ENCODE assay signal across 10 cellular contexts in the genomic region with DNA sequence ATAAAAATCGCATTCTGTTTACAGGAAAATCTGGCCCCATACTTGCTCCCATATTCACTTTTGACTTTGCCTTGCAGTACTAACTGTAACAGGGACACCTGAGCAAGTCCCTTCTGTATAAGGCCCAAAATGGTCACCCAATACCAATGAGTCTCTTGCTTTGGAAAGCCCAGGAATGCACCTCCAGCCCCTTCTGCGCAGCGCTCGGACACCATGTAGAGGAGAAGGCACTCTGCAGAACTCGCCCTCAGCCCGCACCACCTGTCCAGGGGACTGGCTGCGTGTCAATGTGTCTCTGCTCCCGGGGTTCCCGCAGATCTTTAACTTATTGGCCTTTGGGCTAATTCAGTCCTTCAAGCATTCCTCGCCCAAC. TPM values are rescaled to one million over a fixed set of nuclear protein-coding genes. Genes with fewer than 3 reads are reported as not detected.
DNase-seq lines count a peak whose midpoint lies in the region; ATAC-seq, FAIRE-seq and TF ChIP-seq lines count a peak whose summit lies in the region.
"Had no signal": no experiment of that assay in that cellular context is flagged by ENCODE, and none has a peak within 500 bp of the region (broad histone marks: within the 10 kb centered on the region; RNA-seq: fewer than 3 reads in every experiment).

No MANE protein-coding gene starts in this region.

- no peaks in the 10 kb centered on the region for H3K9me3 Mint-ChIP-seq in effector memory CD8-positive, alpha-beta T cell
- no peaks in the 10 kb centered on the region for H3K9me3 Mint-ChIP-seq in activated T-helper 2 cell treated with anti-CD3 and anti-CD28 coated beads, Interferon-gamma antibody, Interleukin-2, Interleukin-4, amounts not matched to agents 10 μg/mL and 5 μg/mL and 100 μg/mL, durations not matched to agents 14 hours and 24 hours and 36 hours

- H3K4me3 Mint-ChIP-seq in effector memory CD8-positive, alpha-beta T cell = no peak overlapping the region
- no peak overlapping the region for H3K4me3 Mint-ChIP-seq in activated T-helper 2 cell treated with anti-CD3 and anti-CD28 coated beads, Interferon-gamma antibody, Interleukin-2, Interleukin-4, amounts not matched to agents 10 μg/mL and 5 μg/mL and 100 μg/mL, durations not matched to agents 14 hours and 24 hours and 36 hours (ENCODE audit: low read depth)

- H3K36me3 ChIP-seq in sigmoid colon = no peaks in the 10 kb centered on the region
- H3K36me3 ChIP-seq: neutrophil had no signal

- FAIRE-seq in RCC 7860 (lab: Jason Lieb, UNC) = no peak
- FAIRE-seq: bronchial epithelial cell had no signal

- peaks cover 7 to 8% of the 10 kb centered on the region in 2 donors for H3K4me1 Mint-ChIP-seq in effector memory CD8-positive, alpha-beta T cell (ENCODE audit: low read depth in 2 of 2)
- peaks cover 10% of the 10 kb centered on the region for H3K4me1 Mint-ChIP-seq in activated T-helper 2 cell treated with anti-CD3 and anti-CD28 coated beads, Interferon-gamma antibody, Interleukin-2, Interleukin-4, amounts not matched to agents 10 μg/mL and 5 μg/mL and 100 μg/mL, durations not matched to agents 14 hours and 24 hours and 36 hours (ENCODE audit: low read depth)

- TF ChIP-seq CTCF in sigmoid colon (IDR thresholded peaks at IDR 0.05) = no peak

- no peak overlapping the region for H3K4me3 ChIP-seq in sigmoid colon

- no peak for TF ChIP-seq EP300 in sigmoid colon (IDR thresholded peaks at IDR 0.05)

- no peak for TF ChIP-seq POLR2A in sigmoid colon (IDR thresholded peaks at IDR 0.05)

- no peaks in the 10 kb centered on the region for H3K27me3 Mint-ChIP-seq in effector memory CD8-positive, alpha-beta T cell
- H3K27me3 Mint-ChIP-seq in activated T-helper 2 cell treated with anti-CD3 and anti-CD28 coated beads, Interferon-gamma antibody, Interleukin-2, Interleukin-4, amounts not matched to agents 10 μg/mL and 5 μg/mL and 100 μg/mL, durations not matched to agents 14 hours and 24 hours and 36 hours (ENCODE audit: low read depth) = peaks cover 7% of the 10 kb centered on the region

- WGBS in sigmoid colon, 2 donors = 15 to 40% methylated on average over 10 of the region's 10 CpGs

- no peaks in the 10 kb centered on the region for H3K36me3 Mint-ChIP-seq in effector memory CD8-positive, alpha-beta T cell (ENCODE audit: insufficient read depth)
- H3K36me3 Mint-ChIP-seq in activated T-helper 2 cell treated with anti-CD3 and anti-CD28 coated beads, Interferon-gamma antibody, Interleukin-2, Interleukin-4, amounts not matched to agents 10 μg/mL and 5 μg/mL and 100 μg/mL, durations not matched to agents 14 hours and 24 hours and 36 hours (ENCODE audit: low read depth) = no peaks in the 10 kb centered on the region

- H3K27ac ChIP-seq in sigmoid colon = peak overlapping the region in 3 of 4 donors; percentile 48 to 79 (median 76)
- H3K27ac ChIP-seq: neutrophil had no signal

- peak; percentile 18 for ATAC-seq in GM19395 (IDR thresholded peaks at IDR 0.05; ENCODE audit: unreplicated experiment)
- ATAC-seq in HG03521 (IDR thresholded peaks at IDR 0.05; ENCODE audit: unreplicated experiment) = peak; percentile 5
- no peak for ATAC-seq in effector memory CD8-positive, alpha-beta T cell (replicated peaks)

- peak overlapping the region; percentile 17 to 50 for H3K27ac Mint-ChIP-seq in effector memory CD8-positive, alpha-beta T cell
- no peak overlapping the region for H3K27ac Mint-ChIP-seq in activated T-helper 2 cell treated with anti-CD3 and anti-CD28 coated beads, Interferon-gamma antibody, Interleukin-2, Interleukin-4, amounts not matched to agents 10 μg/mL and 5 μg/mL and 100 μg/mL, durations not matched to agents 14 hours and 24 hours and 36 hours

- H3K9me3 ChIP-seq in sigmoid colon = no peaks in the 10 kb centered on the region
- H3K9me3 ChIP-seq: neutrophil had no signal

- DNase-seq in effector memory CD8-positive, alpha-beta T cell = no peak
- DNase-seq in sigmoid colon (no peak), D341Med (ENCODE audit: low spot score) (no peak), HuH-7 (ENCODE audit: low spot score) (no peak), RCC 7860 (ENCODE audit: low spot score) (no peak)
- DNase-seq in activated T-helper 2 cell treated with anti-CD3 and anti-CD28 coated beads, Interferon-gamma antibody, Interleukin-2, Interleukin-4, amounts not matched to agents 10 μg/mL and 5 μg/mL and 100 μg/mL, durations not matched to agents 14 hours and 24 hours and 36 hours (ENCODE audit: low spot score) = no peak

- no peaks in the 10 kb centered on the region for H3K27me3 ChIP-seq in sigmoid colon

- H3K4me1 ChIP-seq in sigmoid colon = peaks cover 0 to 27% (median 20%) of the 10 kb centered on the region in 4 donors

- intact Hi-C loops in sigmoid colon (cut with DNase I) = loop anchor here (1.0 kb wide), 1 partner anchor 114 kb away; no protein-coding TSS in a partner anchor
- intact Hi-C loops in activated T-helper 2 cell treated with anti-CD3 and anti-CD28 coated beads, Interferon-gamma antibody, Interleukin-2, Interleukin-4, amounts not matched to agents 10 μg/mL and 5 μg/mL and 100 μg/mL, durations not matched to agents 14 hours and 24 hours and 36 hours (cut with micrococcal nuclease) = loop anchor here (1.0 kb wide), 2 partner anchors 108 to 114 kb away; no protein-coding TSS in a partner anchor

RNA-seq across cellular contexts. Expression of gene PRND, which starts 0.7 kb away (rescaled TPM):
- 1 to 10 TPM in 2 of 4 donors, under 1 TPM in 2; 0.33 to 6.4 (median 3.4) TPM for total RNA-seq in sigmoid colon
- under 1 TPM in 1 of 3 donors, not detected in 2; 0.04 TPM for polyA plus RNA-seq in sigmoid colon
- total RNA-seq in activated T-helper 2 cell treated with anti-CD3 and anti-CD28 coated beads, Interferon-gamma antibody, Interleukin-2, Interleukin-4, amounts not matched to agents 10 μg/mL and 5 μg/mL and 100 μg/mL, durations not matched to agents 14 hours and 24 hours and 36 hours = not detected in 2 replicates
- total RNA-seq: bronchial epithelial cell had no signal

RNA-seq across cellular contexts. Expression of gene PRNP, which starts 34.7 kb away (rescaled TPM):
- total RNA-seq in sigmoid colon = 100 to 1,000 TPM; 285 to 415 (median 351) TPM
- polyA plus RNA-seq in sigmoid colon = 10 to 100 TPM; 14.8 to 66.0 (median 16.8) TPM
- 43.2 and 46.6 TPM in 2 replicates for total RNA-seq in activated T-helper 2 cell treated with anti-CD3 and anti-CD28 coated beads, Interferon-gamma antibody, Interleukin-2, Interleukin-4, amounts not matched to agents 10 μg/mL and 5 μg/mL and 100 μg/mL, durations not matched to agents 14 hours and 24 hours and 36 hours
